ENCODE assay signal across 8 cellular contexts in the genomic region with DNA sequence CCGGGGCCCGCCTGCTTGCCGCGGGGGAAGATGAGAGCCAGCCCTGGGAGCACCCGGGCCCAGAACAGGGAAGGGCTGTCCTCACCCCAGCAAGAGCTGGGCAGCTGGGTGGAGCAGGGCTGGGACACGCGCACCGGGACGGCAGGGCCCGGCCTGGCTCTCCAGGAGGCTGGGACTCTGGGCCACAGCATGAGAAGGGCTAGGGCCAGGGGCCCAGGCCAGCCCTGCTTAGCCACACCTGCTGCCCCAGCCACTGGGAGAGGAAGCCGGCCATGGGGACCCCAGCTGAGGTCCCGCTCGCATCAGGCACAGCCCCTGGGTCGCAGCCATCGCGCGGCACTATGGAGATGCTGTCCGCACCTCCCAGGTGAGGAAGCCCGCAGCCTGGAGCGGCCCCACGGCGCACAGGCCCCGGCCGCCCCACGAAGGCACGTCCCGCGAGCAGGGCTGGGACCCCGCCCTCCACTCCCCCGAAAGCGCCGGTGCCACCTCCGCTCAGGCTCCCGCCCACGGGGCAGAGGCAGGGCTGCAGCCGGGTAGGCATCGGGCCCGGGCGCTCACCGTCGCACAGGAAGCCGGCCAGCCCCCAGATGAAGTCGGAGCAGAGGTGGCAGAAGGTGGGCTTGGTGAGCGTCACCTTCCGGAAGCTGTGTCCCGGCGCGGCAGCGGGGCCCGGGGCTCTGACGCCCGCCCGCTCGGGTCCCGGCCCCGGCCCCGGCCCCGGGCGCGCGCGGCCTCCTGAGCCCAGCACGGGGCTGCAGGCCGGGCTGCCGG. TPM values are rescaled to one million over a fixed set of nuclear protein-coding genes. Genes with fewer than 3 reads are reported as not detected.
DNase-seq lines count a peak whose midpoint lies in the region; ATAC-seq and TF ChIP-seq lines count a peak whose summit lies in the region.

No MANE protein-coding gene starts in this region.

- peak; percentile 47 to 56 for DNase-seq in activated CD4-positive, alpha-beta T cell treated with anti-CD3 and anti-CD28 coated beads, Interleukin-2, amount 50 U/mL, for 48 hours
- no peak for DNase-seq in natural killer cell treated with Interleukin-12 subunit alpha and Interleukin-12 subunit beta and Interleukin-15 and Interleukin-18, amount 100 ng/mL, for 72 hours (ENCODE audit: low spot score)
- DNase-seq in suprapubic skin (ENCODE audit: low spot score in 2 of 2) = no peak
- DNase-seq in amygdala (lab: John Stamatoyannopoulos, UW) = no peak

- no peaks in the 10 kb centered on the region for H3K27me3 Mint-ChIP-seq in natural killer cell treated with Interleukin-12 subunit alpha and Interleukin-12 subunit beta and Interleukin-15 and Interleukin-18, amount 100 ng/mL, for 72 hours

- TF ChIP-seq EP300 in suprapubic skin (IDR thresholded peaks at IDR 0.05) = no peak

- H3K4me1 ChIP-seq in ACC112 (ENCODE audit: control insufficient read depth, insufficient read depth, low read length, unreplicated experiment) = peaks cover 7% of the 10 kb centered on the region
- no peaks in the 10 kb centered on the region for H3K4me1 ChIP-seq in endocrine pancreas (ENCODE audit: control insufficient read depth, insufficient read depth, low read length)
- H3K4me1 ChIP-seq in suprapubic skin = peaks cover 35% of the 10 kb centered on the region

- no peaks in the 10 kb centered on the region for H3K27me3 ChIP-seq in ACC112 (ENCODE audit: insufficient read depth, low read length)
- H3K27me3 ChIP-seq in endocrine pancreas (ENCODE audit: control insufficient read depth, insufficient read depth, low read length) = no peaks in the 10 kb centered on the region
- no peaks in the 10 kb centered on the region for H3K27me3 ChIP-seq in suprapubic skin

- TF ChIP-seq POLR2A in suprapubic skin (IDR thresholded peaks at IDR 0.05) = no peak

- H3K79me2 ChIP-seq in ACC112 (ENCODE audit: control insufficient read depth, insufficient read depth, low read length, unreplicated experiment) = peaks cover 7% of the 10 kb centered on the region

- TF ChIP-seq CTCF in suprapubic skin (IDR thresholded peaks at IDR 0.05) = no peak

- no peaks in the 10 kb centered on the region for H3K9me3 ChIP-seq in endocrine pancreas (ENCODE audit: control insufficient read depth, low read length)
- no peaks in the 10 kb centered on the region for H3K9me3 ChIP-seq in suprapubic skin

- H3K4me3 ChIP-seq in ACC112 (ENCODE audit: low read depth, low read length) = peak overlapping the region; percentile 97
- H3K4me3 ChIP-seq in endocrine pancreas (ENCODE audit: control insufficient read depth, insufficient read depth, low read length) = no peak overlapping the region
- H3K4me3 ChIP-seq in suprapubic skin = peak overlapping the region; percentile 76

- 0% methylated on average over 6 of the region's 65 CpGs for WGBS in suprapubic skin

- H3K9ac ChIP-seq in endocrine pancreas (ENCODE audit: control insufficient read depth, insufficient read depth, low read length) = peak overlapping the region; percentile 55

- H2AFZ ChIP-seq in ACC112 (ENCODE audit: low read length, unreplicated experiment) = peak overlapping the region; percentile 45

- H3K4me1 Mint-ChIP-seq in natural killer cell treated with Interleukin-12 subunit alpha and Interleukin-12 subunit beta and Interleukin-15 and Interleukin-18, amount 100 ng/mL, for 72 hours (ENCODE audit: low read depth in 2 of 2) = peaks cover 9 to 16% of the 10 kb centered on the region in 2 donors

- H3K27ac ChIP-seq in ACC112 (ENCODE audit: low read depth, low read length) (no peak overlapping the region), suprapubic skin (no peak overlapping the region)

- H3K27ac Mint-ChIP-seq in natural killer cell treated with Interleukin-12 subunit alpha and Interleukin-12 subunit beta and Interleukin-15 and Interleukin-18, amount 100 ng/mL, for 72 hours = no peak overlapping the region

- H3K4me3 Mint-ChIP-seq in natural killer cell treated with Interleukin-12 subunit alpha and Interleukin-12 subunit beta and Interleukin-15 and Interleukin-18, amount 100 ng/mL, for 72 hours = peak overlapping the region; percentile 38

- H3K36me3 Mint-ChIP-seq in natural killer cell treated with Interleukin-12 subunit alpha and Interleukin-12 subunit beta and Interleukin-15 and Interleukin-18, amount 100 ng/mL, for 72 hours = no peaks in the 10 kb centered on the region

- no peaks in the 10 kb centered on the region for H3K36me3 ChIP-seq in ACC112 (ENCODE audit: insufficient read depth, low read length)
- no peaks in the 10 kb centered on the region for H3K36me3 ChIP-seq in endocrine pancreas (ENCODE audit: control insufficient read depth, insufficient read depth, low read length)
- H3K36me3 ChIP-seq in suprapubic skin = no peaks in the 10 kb centered on the region

- no peaks in the 10 kb centered on the region for H3K9me3 Mint-ChIP-seq in natural killer cell treated with Interleukin-12 subunit alpha and Interleukin-12 subunit beta and Interleukin-15 and Interleukin-18, amount 100 ng/mL, for 72 hours

- ATAC-seq in GM19397 (IDR thresholded peaks at IDR 0.05; ENCODE audit: unreplicated experiment) = peak; percentile 38
- peak; percentile 34 for ATAC-seq in HG03571 (IDR thresholded peaks at IDR 0.05; ENCODE audit: unreplicated experiment)
- peak; percentile 52 to 56 for ATAC-seq in natural killer cell treated with Interleukin-12 subunit alpha and Interleukin-12 subunit beta and Interleukin-15 and Interleukin-18, amount 100 ng/mL, for 72 hours

RNA-seq across cellular contexts. Expression of a gene that starts 0.5 kb away (rescaled TPM):
- total RNA-seq in natural killer cell treated with Interleukin-12 subunit alpha and Interleukin-12 subunit beta and Interleukin-15 and Interleukin-18, amount 100 ng/mL, for 72 hours = 10 to 100 TPM; 15.4 to 19.6 TPM
- 10 to 100 TPM; 19.5 to 27.6 (median 23.8) TPM for total RNA-seq in suprapubic skin

RNA-seq across cellular contexts. Expression of a gene that starts 14.0 kb away (rescaled TPM):
- 10 to 100 TPM; 15.7 to 17.5 TPM for total RNA-seq in natural killer cell treated with Interleukin-12 subunit alpha and Interleukin-12 subunit beta and Interleukin-15 and Interleukin-18, amount 100 ng/mL, for 72 hours
- total RNA-seq in suprapubic skin = 10 to 100 TPM; 11.0 to 33.1 (median 19.7) TPM

RNA-seq across cellular contexts. Expression of a gene that starts 20.4 kb away (rescaled TPM):
- total RNA-seq in natural killer cell treated with Interleukin-12 subunit alpha and Interleukin-12 subunit beta and Interleukin-15 and Interleukin-18, amount 100 ng/mL, for 72 hours = under 1 TPM in 1 of 2 donors, not detected in 1; 0.88 TPM
- total RNA-seq in suprapubic skin = under 1 TPM in 1 of 4 donors, not detected in 3; 0.30 TPM

RNA-seq across cellular contexts. Expression of a gene that starts 38.6 kb away (rescaled TPM):
- total RNA-seq in natural killer cell treated with Interleukin-12 subunit alpha and Interleukin-12 subunit beta and Interleukin-15 and Interleukin-18, amount 100 ng/mL, for 72 hours = 10 to 100 TPM; 15.2 to 16.6 TPM
- 10 to 100 TPM in 3 of 4 donors, 1 to 10 TPM in 1; 9.0 to 19.9 (median 12.0) TPM for total RNA-seq in suprapubic skin

RNA-seq across cellular contexts. Expression of a gene that starts 40.6 kb away (rescaled TPM):
- 10 to 100 TPM; 26.5 to 29.2 TPM for total RNA-seq in natural killer cell treated with Interleukin-12 subunit alpha and Interleukin-12 subunit beta and Interleukin-15 and Interleukin-18, amount 100 ng/mL, for 72 hours
- 10 to 100 TPM; 41.1 to 98.3 (median 65.3) TPM for total RNA-seq in suprapubic skin

Comparison
In these comparisons a context has a peak if more than half of its experiments do, and no peak if none do; other contexts are left out.
1. DNase-seq: peak in activated CD4-positive, alpha-beta T cell treated with anti-CD3 and anti-CD28 coated beads, Interleukin-2, amount 50 U/mL, for 48 hours (2 of 2); none in natural killer cell treated with Interleukin-12 subunit alpha and Interleukin-12 subunit beta and Interleukin-15 and Interleukin-18, amount 100 ng/mL, for 72 hours (single experiment), suprapubic skin (0 of 2) and amygdala (0 of 56).
2. Peak in every context shown above with its lines, with median percentiles within 50 percentile points of each other: ATAC-seq.